ENCODE assay signal across 8 cellular contexts in genomic region chr22:24243417-24243816, GRCh38. TPM values are rescaled to one million over a fixed set of nuclear protein-coding genes. Genes with fewer than 3 reads are reported as not detected.
DNase-seq lines count a peak whose midpoint lies in the region; ATAC-seq and TF ChIP-seq lines count a peak whose summit lies in the region.
"Not testable (repeated sequence)": the region's sequence is repeated elsewhere in the genome, so short reads cannot be mapped to it uniquely, and the experiment has no call there.

No MANE protein-coding gene starts in this region.

- H3K56ac ChIP-seq in IMR-90 (ENCODE audit: extremely low read depth, insufficient read depth, low read length): 0 out of 2 replicates have a peak overlapping the region, but pooled peaks have one; percentile 0

- H3K4ac ChIP-seq in IMR-90 (ENCODE audit: low read depth, low read length): peak overlapping the region; percentile 90

- H3K36me3 ChIP-seq in BLaER1 treated with 17β-estradiol and CSF1 and Interleukin-3, amounts not matched to agents 10 nM and 100 nM; IMR-90 (ENCODE audit: control insufficient read depth, insufficient read depth, low read length); SJCRH30; heart left ventricle; spleen: not testable (repeated sequence)

- peak overlapping the region; percentile 78; the same call in 2 of the 3 replicates for H2BK15ac ChIP-seq in IMR-90 (ENCODE audit: low read depth, low read length)

- CTCF ChIA-PET in IMR-90 (lab: Yijun Ruan, JAX): not testable (repeated sequence)

- H3K4me1 ChIP-seq in BLaER1 treated with 17β-estradiol and CSF1 and Interleukin-3, amounts not matched to agents 10 nM and 100 nM: peaks cover 54 to 84% (median 78%) of the 10 kb centered on the region in 10 experiments
- H3K4me1 ChIP-seq in IMR-90 (ENCODE audit: control insufficient read depth, insufficient read depth, low read length) (peaks cover 39% of the 10 kb centered on the region), SJCRH30 (peaks cover 28% of the 10 kb centered on the region), heart left ventricle (peaks cover 5 to 68% (median 38%) of the 10 kb centered on the region in 12 donors), spleen (peaks cover 21 to 75% (median 46%) of the 10 kb centered on the region in 6 donors)

- H3K4me1 Mint-ChIP-seq in activated T-helper 17 cell treated with anti-CD3 and anti-CD28 coated beads, Interleukin-2, amount 50 U/mL, for 72 hours: peaks cover 22% of the 10 kb centered on the region
- peaks cover 19 to 27% (median 26%) of the 10 kb centered on the region in 3 donors for H3K4me1 Mint-ChIP-seq in naive B cell

- not testable (repeated sequence) for H2AK9ac ChIP-seq in IMR-90 (replicated peaks; ENCODE audit: low read depth, low read length, poor library complexity)

- H3K4me3 ChIP-seq in BLaER1 treated with 17β-estradiol and CSF1 and Interleukin-3, amounts not matched to agents 10 nM and 100 nM: peak overlapping the region in 9 of 10 experiments; percentile 38 to 76 (median 54); a peak in 18 of 20 replicates
- not testable (repeated sequence) for H3K4me3 ChIP-seq in IMR-90 (ENCODE audit: insufficient read depth, low read depth, low read length)
- H3K4me3 ChIP-seq in SJCRH30 (peak overlapping the region; percentile 54), choroid plexus epithelial cell (ENCODE audit: low read depth, low read length) (peak overlapping the region; percentile 75), heart left ventricle (peak overlapping the region in 10 of 12 donors; percentile 11 to 65 (median 52)), spleen (peak overlapping the region in 4 of 8 donors; percentile 17 to 54 (median 24))

- peak overlapping the region; percentile 87 to 98 (median 94) for H3K4me2 ChIP-seq in BLaER1 treated with 17β-estradiol and CSF1 and Interleukin-3, amounts not matched to agents 10 nM and 100 nM
- H3K4me2 ChIP-seq in IMR-90 (ENCODE audit: low read depth, low read length): peak overlapping the region; percentile 61

- H3K18ac ChIP-seq in IMR-90 (ENCODE audit: low read depth, low read length): peak overlapping the region; percentile 48; the same call in 1 of the 2 replicates

- ATAC-seq in IMR-90 (ENCODE audit: low read depth); activated T-helper 17 cell treated with anti-CD3 and anti-CD28 coated beads, Interleukin-2, amount 50 U/mL, for 72 hours (replicated peaks); naive B cell (ENCODE audit: low read depth in 2 of 2): not testable (repeated sequence)
- ATAC-seq in heart left ventricle: peak in 1 of 4 donors; percentile 18

- H3K27me3 ChIP-seq in BLaER1 treated with 17β-estradiol and CSF1 and Interleukin-3, amounts not matched to agents 10 nM and 100 nM; IMR-90 (ENCODE audit: control insufficient read depth, insufficient read depth, low read length); SJCRH30; heart left ventricle; spleen (replicated peaks in 1 of 7): not testable (repeated sequence)

- peak overlapping the region; percentile 83; the same call in 1 of the 2 replicates for H4K5ac ChIP-seq in IMR-90 (ENCODE audit: low read depth, low read length)

- DNase-seq in IMR-90: peak; percentile 7
- peak; percentile 43 to 44 for DNase-seq in SJCRH30
- DNase-seq in choroid plexus epithelial cell (ENCODE audit: low read depth): peak; percentile 67
- peak in 2 of 5 donors; percentile 65 to 79 for DNase-seq in heart left ventricle
- DNase-seq in naive B cell: not testable (repeated sequence)
- peak; percentile 82 for DNase-seq in spleen

- H3K27me3 Mint-ChIP-seq in activated T-helper 17 cell treated with anti-CD3 and anti-CD28 coated beads, Interleukin-2, amount 50 U/mL, for 72 hours; naive B cell: not testable (repeated sequence)

- peak overlapping the region; percentile 87; the same call in 1 of the 2 replicates for H4K91ac ChIP-seq in IMR-90 (ENCODE audit: insufficient read depth, low read depth, low read length)

- in situ Hi-C loops in IMR-90 (cut with MboI; ENCODE audit: low sequenced_read_pairs): loop anchor here (5.0 kb wide), 1 partner anchor 46 kb away; no protein-coding TSS in a partner anchor

- peak overlapping the region; percentile 68 for H2BK5ac ChIP-seq in IMR-90 (ENCODE audit: low read depth, low read length, poor library complexity, severe bottlenecking)

- not testable (repeated sequence) for H3K9me3 ChIP-seq in BLaER1 treated with 17β-estradiol and CSF1 and Interleukin-3, amounts not matched to agents 10 nM and 100 nM (replicated peaks in 1 of 11); IMR-90 (ENCODE audit: control insufficient read depth, insufficient read depth, low read length); SJCRH30 (replicated peaks); heart left ventricle; spleen

- not testable (repeated sequence) for H3K36me3 Mint-ChIP-seq in activated T-helper 17 cell treated with anti-CD3 and anti-CD28 coated beads, Interleukin-2, amount 50 U/mL, for 72 hours (ENCODE audit: low read depth); naive B cell

- peak overlapping the region; percentile 43 for H2AFZ ChIP-seq in IMR-90 (replicated peaks; ENCODE audit: low read length, poor library complexity)

- H2AK5ac ChIP-seq in IMR-90 (ENCODE audit: low read depth, low read length): peak overlapping the region; percentile 94

- peak overlapping the region; percentile 86 for H3K14ac ChIP-seq in IMR-90 (replicated peaks; ENCODE audit: low read depth, low read length)

- peak overlapping the region; percentile 82 for H2BK20ac ChIP-seq in IMR-90 (ENCODE audit: low read depth, low read length)

- H2BK120ac ChIP-seq in IMR-90 (ENCODE audit: low read depth, low read length): peak overlapping the region; percentile 94

- peak overlapping the region; percentile 50 to 81 (median 67) for H3K9ac ChIP-seq in BLaER1 treated with 17β-estradiol and CSF1 and Interleukin-3, amounts not matched to agents 10 nM and 100 nM
- H3K9ac ChIP-seq in IMR-90 (ENCODE audit: low read depth, low read length): peak overlapping the region; percentile 32; the same call in 1 of the 2 replicates

- dilution Hi-C loops in IMR-90 (cut with HindIII; ENCODE audit: low sequenced_read_pairs, unreplicated experiment): not testable (repeated sequence)

- POLR2A ChIA-PET in IMR-90 (lab: Charles Lee; ENCODE audit: unreplicated experiment): not testable (repeated sequence)

- TF ChIP-seq RAD21 in IMR-90 (IDR thresholded peaks at IDR 0.05; ENCODE audit: low read length): not testable (repeated sequence)

- H3K9me1 ChIP-seq in IMR-90 (ENCODE audit: insufficient read depth, low read length): peaks cover 12% of the 10 kb centered on the region

- H3K27ac Mint-ChIP-seq in activated T-helper 17 cell treated with anti-CD3 and anti-CD28 coated beads, Interleukin-2, amount 50 U/mL, for 72 hours: peak overlapping the region; percentile 73
- peak overlapping the region in 3 of 6 donors; percentile 48 to 90 (median 50) for H3K27ac Mint-ChIP-seq in naive B cell

- H3K9me3 Mint-ChIP-seq in activated T-helper 17 cell treated with anti-CD3 and anti-CD28 coated beads, Interleukin-2, amount 50 U/mL, for 72 hours; naive B cell: not testable (repeated sequence)

- H3K4me3 Mint-ChIP-seq in activated T-helper 17 cell treated with anti-CD3 and anti-CD28 coated beads, Interleukin-2, amount 50 U/mL, for 72 hours: peak overlapping the region; percentile 71
- peak overlapping the region in 6 of 8 donors; percentile 58 to 81 (median 73) for H3K4me3 Mint-ChIP-seq in naive B cell

- peaks cover 0 to 23% of the 10 kb centered on the region in 2 experiments; a peak in 2 of 4 replicates for H3K79me1 ChIP-seq in IMR-90 (ENCODE audit: low read depth in 1 of 2, low read length in 2 of 2)

- not testable (repeated sequence) for H4K20me1 ChIP-seq in BLaER1 treated with 17β-estradiol and CSF1 and Interleukin-3, amounts not matched to agents 10 nM and 100 nM; IMR-90 (ENCODE audit: insufficient read depth, low read length)

- BruUV-seq in IMR-90 (replicated peaks; lab: Mats Ljungman, UMichigan): not testable (repeated sequence)

- peak overlapping the region; percentile 42; the same call in 1 of the 2 replicates for H3K23ac ChIP-seq in IMR-90 (ENCODE audit: low read depth, low read length)

- H4K8ac ChIP-seq in IMR-90 (ENCODE audit: low read depth in 2 of 2, low read length in 2 of 2): peak overlapping the region; percentile 86 to 93

- not testable (repeated sequence) for TF ChIP-seq CTCF in IMR-90 (conservative IDR thresholded peaks at IDR 0.05; ENCODE audit: low read depth, low read length); choroid plexus epithelial cell (conservative IDR thresholded peaks at IDR 0.05; ENCODE audit: low read depth, low read length); heart left ventricle (IDR thresholded peaks at IDR 0.05); spleen (IDR thresholded peaks at IDR 0.05 in 8 of 11, conservative IDR thresholded peaks at IDR 0.05 in 3 of 11)

- intact Hi-C loops in IMR-90 (cut with micrococcal nuclease): loop anchor here (10.0 kb wide), 1 partner anchor 259 kb away; the partner anchor contains the start of gene GSTT2
- intact Hi-C loops in heart left ventricle (cut with DNase I): loop anchor here in 2 of 10 donors (5.0 to 10.0 kb wide), 2 partner anchors 36 to 139 kb away; no protein-coding TSS in a partner anchor
- intact Hi-C loops in spleen (cut with DNase I; ENCODE audit: low total_unique reads): not testable (repeated sequence)

- TF ChIP-seq POLR2A in IMR-90 (IDR thresholded peaks at IDR 0.05; ENCODE audit: low read depth, low read length); heart left ventricle (IDR thresholded peaks at IDR 0.05); spleen (IDR thresholded peaks at IDR 0.05): not testable (repeated sequence)

- WGBS in IMR-90 (ENCODE audit: extremely low coverage in 2 of 2, insufficient read length in 1 of 2), 2 experiments: no CpG with 5 or more reads among the region's 3 CpGs
- WGBS in heart left ventricle, 4 donors: 24 to 56% (median 48%) methylated on average over 1 to 3 of the region's 3 CpGs
- 20 to 29% (median 24%) methylated on average over 1 to 3 of the region's 3 CpGs; no CpG with 5 or more reads in 1 of the 5 donors for WGBS in spleen, 5 donors

- H3K27ac ChIP-seq in BLaER1 treated with 17β-estradiol and CSF1 and Interleukin-3, amounts not matched to agents 10 nM and 100 nM: peak overlapping the region; percentile 53 to 87 (median 74); a peak in 21 of 22 replicates
- H3K27ac ChIP-seq in IMR-90 (ENCODE audit: insufficient read depth, low read length) (peak overlapping the region; percentile 71), heart left ventricle (peak overlapping the region in 10 of 12 donors; percentile 50 to 97 (median 72)), spleen (peak overlapping the region in 6 of 8 donors; percentile 2 to 85 (median 80))
- not testable (repeated sequence) for H3K27ac ChIP-seq in SJCRH30

RNA-seq across cellular contexts. Expression of gene GGT5, which starts 1.5 kb away (rescaled TPM):
- 0.18 and 0.28 TPM in 2 replicates for total RNA-seq in IMR-90 (2012; rRNA removed)
- polyA plus RNA-seq in IMR-90 (2012; rRNA removed): 3.1 and 5.8 TPM in 2 replicates
- polyA plus RNA-seq in IMR-90 (2012; cell fraction: cytosol; rRNA removed): 0.58 and 3.1 TPM in 2 replicates
- 15.2 and 20.3 TPM in 2 replicates for polyA plus RNA-seq in IMR-90 (2012; cell fraction: nucleus; rRNA removed; ENCODE audit: low replicate concordance)
- total RNA-seq in SJCRH30 (2014; rRNA removed; shearing (Covaris generic)): 0.91 and 2.0 TPM in 2 replicates
- under 1 TPM in 1 of 2 donors, not detected in 1; 0.19 TPM for total RNA-seq in activated T-helper 17 cell treated with anti-CD3 and anti-CD28 coated beads, Interleukin-2, amount 50 U/mL, for 72 hours
- total RNA-seq in heart left ventricle: 10 to 100 TPM in 7 of 9 donors, 1 to 10 TPM in 2; 6.1 to 71.5 (median 15.5) TPM
- 10 to 100 TPM; 30.9 to 41.6 TPM for polyA plus RNA-seq in heart left ventricle
- polyA plus RNA-seq in naive B cell (ENCODE audit: low read depth in 6 of 6): not detected
- total RNA-seq in spleen: 10 to 100 TPM in 6 of 7 donors, 1 to 10 TPM in 1; 9.5 to 47.2 (median 28.9) TPM
- polyA plus RNA-seq in spleen: 10 to 100 TPM; 24.5 to 36.4 (median 32.6) TPM

RNA-seq across cellular contexts. Expression of gene SPECC1L, which starts 27.2 kb away (rescaled TPM):
- total RNA-seq in IMR-90 (2012; rRNA removed) (44.1 and 45.5 TPM in 2 replicates), heart left ventricle (10 to 100 TPM; 25.4 to 65.3 (median 52.8) TPM), spleen (10 to 100 TPM; 37.6 to 65.4 (median 53.9) TPM)
- polyA plus RNA-seq in IMR-90 (2012; rRNA removed) (18.4 and 18.7 TPM in 2 replicates), heart left ventricle (10 to 100 TPM in 1 of 2 donors, 1 to 10 TPM in 1; 9.8 to 22.3 TPM), naive B cell (ENCODE audit: low read depth in 6 of 6) (10 to 100 TPM in 3 of 6 donors, 1 to 10 TPM in 3; 1.7 to 29.4 (median 9.7) TPM), spleen (10 to 100 TPM in 1 of 3 donors, 1 to 10 TPM in 2; 5.0 to 14.1 (median 6.0) TPM)
- 9.4 and 10.4 TPM in 2 replicates for polyA plus RNA-seq in IMR-90 (2012; cell fraction: cytosol; rRNA removed)
- polyA plus RNA-seq in IMR-90 (2012; cell fraction: nucleus; rRNA removed; ENCODE audit: low replicate concordance): 23.1 and 26.8 TPM in 2 replicates
- 39.7 and 41.3 TPM in 2 replicates for total RNA-seq in SJCRH30 (2014; rRNA removed; shearing (Covaris generic))
- total RNA-seq in activated T-helper 17 cell treated with anti-CD3 and anti-CD28 coated beads, Interleukin-2, amount 50 U/mL, for 72 hours: 10 to 100 TPM; 25.7 to 42.2 TPM
